In the genomic region with DNA sequence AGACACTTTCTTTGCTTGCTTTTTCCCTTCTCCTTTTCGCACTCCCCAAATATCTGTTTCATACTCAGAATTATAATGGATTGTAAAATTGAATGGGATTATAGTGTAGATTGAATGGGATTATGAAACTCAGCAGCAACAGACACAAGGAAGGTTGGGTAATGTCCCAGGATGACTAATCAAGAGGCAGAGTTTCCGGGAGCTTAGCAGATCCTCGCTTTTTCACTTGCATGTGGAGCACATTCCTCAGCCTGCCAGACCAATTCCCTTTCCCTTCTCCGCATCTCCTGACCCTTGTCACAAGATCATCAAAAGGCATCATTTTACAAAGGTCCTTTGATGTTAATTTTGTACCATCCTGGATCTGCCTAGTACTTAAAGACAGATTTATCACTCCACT, we compare ENCODE assay signal across 1 cellular context.
TF ChIP-seq lines count a peak whose summit lies in the region.

No MANE protein-coding gene starts in this region.

TF ChIP-seq in HepG2, 621 proteins besides CTCF, POLR2A, EP300 and RAD21 (continued from another document):
- TF ChIP-seq, protein P1, sequence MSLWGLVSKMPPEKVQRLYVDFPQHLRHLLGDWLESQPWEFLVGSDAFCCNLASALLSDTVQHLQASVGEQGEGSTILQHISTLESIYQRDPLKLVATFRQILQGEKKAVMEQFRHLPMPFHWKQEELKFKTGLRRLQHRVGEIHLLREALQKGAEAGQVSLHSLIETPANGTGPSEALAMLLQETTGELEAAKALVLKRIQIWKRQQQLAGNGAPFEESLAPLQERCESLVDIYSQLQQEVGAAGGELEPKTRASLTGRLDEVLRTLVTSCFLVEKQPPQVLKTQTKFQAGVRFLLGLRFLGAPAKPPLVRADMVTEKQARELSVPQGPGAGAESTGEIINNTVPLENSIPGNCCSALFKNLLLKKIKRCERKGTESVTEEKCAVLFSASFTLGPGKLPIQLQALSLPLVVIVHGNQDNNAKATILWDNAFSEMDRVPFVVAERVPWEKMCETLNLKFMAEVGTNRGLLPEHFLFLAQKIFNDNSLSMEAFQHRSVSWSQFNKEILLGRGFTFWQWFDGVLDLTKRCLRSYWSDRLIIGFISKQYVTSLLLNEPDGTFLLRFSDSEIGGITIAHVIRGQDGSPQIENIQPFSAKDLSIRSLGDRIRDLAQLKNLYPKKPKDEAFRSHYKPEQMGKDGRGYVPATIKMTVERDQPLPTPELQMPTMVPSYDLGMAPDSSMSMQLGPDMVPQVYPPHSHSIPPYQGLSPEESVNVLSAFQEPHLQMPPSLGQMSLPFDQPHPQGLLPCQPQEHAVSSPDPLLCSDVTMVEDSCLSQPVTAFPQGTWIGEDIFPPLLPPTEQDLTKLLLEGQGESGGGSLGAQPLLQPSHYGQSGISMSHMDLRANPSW (CRISPR knock-in tag; IDR thresholded peaks at IDR 0.05; ENCODE audit: borderline replicate concordance) = no peak
- TF ChIP-seq ESRRA (CRISPR knock-in tag; IDR thresholded peaks at IDR 0.05; ENCODE audit: low read depth) = no peak
- TF ChIP-seq ELK4 (CRISPR knock-in tag; IDR thresholded peaks at IDR 0.05; ENCODE audit: borderline replicate concordance) = no peak
- no peak for TF ChIP-seq SIN3A (IDR thresholded peaks at IDR 0.05; ENCODE audit: borderline replicate concordance, low read depth, low read length)
- TF ChIP-seq ZFP91 (CRISPR knock-in tag; IDR thresholded peaks at IDR 0.05; ENCODE audit: borderline replicate concordance) = no peak
